In the genomic region with DNA sequence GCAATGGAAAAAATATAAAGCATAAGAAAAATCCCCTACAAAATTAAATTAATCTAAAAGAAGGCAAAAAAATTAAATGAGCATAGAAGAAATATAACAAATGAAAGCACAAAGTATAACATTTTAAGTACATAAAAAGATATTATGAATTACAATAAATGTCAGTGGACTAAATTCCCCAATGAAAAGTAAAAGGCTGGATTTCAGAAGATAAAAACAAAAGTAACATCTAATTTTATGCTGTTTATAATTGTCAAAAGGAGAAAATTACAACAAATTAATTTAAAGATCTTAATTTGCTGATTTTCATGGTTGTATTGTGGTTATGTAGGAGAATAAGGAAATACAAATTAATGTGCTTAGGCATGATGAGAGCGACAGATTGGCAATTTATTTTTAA, we compare ENCODE assay signal across 35 cellular contexts.
"Had no signal": no experiment of that assay in that cellular context is flagged by ENCODE, and none has a peak within 500 bp of the region (broad histone marks: within the 10 kb centered on the region; RNA-seq: fewer than 3 reads in every experiment).

No MANE protein-coding gene starts in this region.

- H3K36me3 ChIP-seq: adrenal gland, brain microvascular endothelial cell, breast epithelium had no signal

- H3K27ac Mint-ChIP-seq: activated B cell treated with CpG ODN at 0.5 μM for 24 hours; activated CD4-positive, alpha-beta memory T cell treated with anti-CD3 and anti-CD28 coated beads for 36 hours; activated CD4-positive, alpha-beta T cell treated with anti-CD3 and anti-CD28 coated beads, Interleukin-2, amount 10 ng/mL, durations not matched to agents 24 days and 14 days; activated CD8-positive, alpha-beta T cell treated with anti-CD3 and anti-CD28 coated beads for 36 hours; activated naive CD4-positive, alpha-beta T cell treated with anti-CD3 and anti-CD28 coated beads for 36 hours; activated naive CD4-positive, alpha-beta T cell treated with anti-CD3 and anti-CD28 coated beads, Interleukin-2, amount 50 U/mL, for 72 hours; activated naive CD8-positive, alpha-beta T cell treated with anti-CD3 and anti-CD28 coated beads for 36 hours; activated T-helper 17 cell treated with anti-CD3 and anti-CD28 coated beads, Interleukin-2, amount 50 U/mL, for 72 hours; T-helper 1 cell treated with Interleukin-12 subunit alpha and Interleukin-12 subunit beta and Interleukin-4 antibody, amounts not matched to agents 30 μg/mL and 1 μg/mL, for 36 hours; T-helper 2 cell treated with Interferon-gamma antibody and Interleukin-4, amounts not matched to agents 5 μg/mL and 100 μg/mL, for 36 hours had no signal

- H3K4me1 ChIP-seq: adrenal gland, body of pancreas, breast epithelium had no signal

- H3K4me3 Mint-ChIP-seq: activated B cell treated with CpG ODN at 0.5 μM for 24 hours; activated CD4-positive, alpha-beta memory T cell treated with anti-CD3 and anti-CD28 coated beads for 36 hours; activated CD4-positive, alpha-beta T cell treated with anti-CD3 and anti-CD28 coated beads, Interleukin-2, amount 10 ng/mL, durations not matched to agents 24 days and 14 days; activated CD8-positive, alpha-beta T cell treated with anti-CD3 and anti-CD28 coated beads for 36 hours; activated naive CD4-positive, alpha-beta T cell treated with anti-CD3 and anti-CD28 coated beads for 36 hours; activated naive CD8-positive, alpha-beta T cell treated with anti-CD3 and anti-CD28 coated beads for 36 hours; activated T-helper 17 cell treated with anti-CD3 and anti-CD28 coated beads, Interleukin-2, amount 50 U/mL, for 72 hours; T-helper 1 cell treated with Interleukin-12 subunit alpha and Interleukin-12 subunit beta and Interleukin-4 antibody, amounts not matched to agents 30 μg/mL and 1 μg/mL, for 36 hours; T-helper 2 cell treated with Interferon-gamma antibody and Interleukin-4, amounts not matched to agents 5 μg/mL and 100 μg/mL, for 36 hours had no signal

- H3K9me3 ChIP-seq: adrenal gland, body of pancreas had no signal

- H3K4me3 ChIP-seq: adrenal gland, body of pancreas, breast epithelium had no signal

- H3K36me3 Mint-ChIP-seq: activated CD4-positive, alpha-beta memory T cell treated with anti-CD3 and anti-CD28 coated beads for 36 hours; activated naive CD4-positive, alpha-beta T cell treated with anti-CD3 and anti-CD28 coated beads, Interleukin-2, amount 50 U/mL, for 72 hours; activated naive CD8-positive, alpha-beta T cell treated with anti-CD3 and anti-CD28 coated beads for 36 hours had no signal

- H3K9me3 Mint-ChIP-seq: activated CD8-positive, alpha-beta T cell treated with anti-CD3 and anti-CD28 coated beads for 36 hours; T-helper 1 cell treated with Interleukin-12 subunit alpha and Interleukin-12 subunit beta and Interleukin-4 antibody, amounts not matched to agents 30 μg/mL and 1 μg/mL, for 36 hours; T-helper 2 cell treated with Interferon-gamma antibody and Interleukin-4, amounts not matched to agents 5 μg/mL and 100 μg/mL, for 36 hours had no signal

- H3K27me3 ChIP-seq: adrenal gland, body of pancreas, brain microvascular endothelial cell, breast epithelium had no signal

- H3K4me1 Mint-ChIP-seq: activated B cell treated with CpG ODN at 0.5 μM for 24 hours; activated CD4-positive, alpha-beta T cell treated with anti-CD3 and anti-CD28 coated beads, Interleukin-2, amount 10 ng/mL, durations not matched to agents 24 days and 14 days; activated naive CD8-positive, alpha-beta T cell treated with anti-CD3 and anti-CD28 coated beads for 36 hours; activated T-helper 17 cell treated with anti-CD3 and anti-CD28 coated beads, Interleukin-2, amount 50 U/mL, for 72 hours had no signal

- ATAC-seq: activated CD8-positive, alpha-beta T cell treated with anti-CD3 and anti-CD28 coated beads for 36 hours; activated naive CD4-positive, alpha-beta T cell treated with anti-CD3 and anti-CD28 coated beads, Interleukin-2, amount 50 U/mL, for 72 hours; activated T-helper 17 cell treated with anti-CD3 and anti-CD28 coated beads, Interleukin-2, amount 50 U/mL, for 72 hours; body of pancreas had no signal

- H3K27ac ChIP-seq: adrenal gland, body of pancreas, brain microvascular endothelial cell, breast epithelium, VCaP had no signal

- FAIRE-seq: astrocyte, TTC549 had no signal

- DNase-seq: activated B cell treated with CpG ODN at 0.5 μM for 24 hours; activated CD4-positive, alpha-beta memory T cell treated with anti-CD3 and anti-CD28 coated beads for 36 hours; activated CD4-positive, alpha-beta T cell treated with anti-CD3 and anti-CD28 coated beads for 4 hours; activated CD4-positive, alpha-beta T cell treated with anti-CD3 and anti-CD28 coated beads, Interleukin-2, amount 10 ng/mL, durations not matched to agents 24 days and 14 days; activated CD4-positive, alpha-beta T cell treated with anti-CD3 and anti-CD28 coated beads, Interleukin-2, amount 50 U/mL, for 1 hour; activated CD4-positive, alpha-beta T cell treated with anti-CD3 and anti-CD28 coated beads, Interleukin-2, amount 50 U/mL, for 4 hours; activated CD4-positive, CD25-positive, alpha-beta regulatory T cell treated with anti-CD3 and anti-CD28 coated beads, Interleukin-2, amount 50 U/mL, for 72 hours; activated CD8-positive, alpha-beta memory T cell treated with anti-CD3 and anti-CD28 coated beads, Interleukin-2, amount 50 U/mL, for 4 hours; activated CD8-positive, alpha-beta T cell treated with anti-CD3 and anti-CD28 coated beads for 36 hours; activated effector memory CD4-positive, alpha-beta T cell treated with anti-CD3 and anti-CD28 coated beads, Interleukin-2, amount 50 U/mL, for 16 hours; activated gamma-delta T cell treated with Interleukin-2 at 50 U/mL for 16 hours; activated naive CD4-positive, alpha-beta T cell; activated naive CD4-positive, alpha-beta T cell treated with anti-CD3 and anti-CD28 coated beads for 36 hours; activated naive CD4-positive, alpha-beta T cell treated with anti-CD3 and anti-CD28 coated beads, Interleukin-2, amount 50 U/mL, for 16 hours; activated naive CD8-positive, alpha-beta T cell treated with anti-CD3 and anti-CD28 coated beads for 36 hours; activated T-cell treated with anti-CD3 and anti-CD28 coated beads for 4 hours; activated T-cell treated with anti-CD3 and anti-CD28 coated beads, Interleukin-2, amount 50 U/mL, for 1 hour; activated T-cell treated with anti-CD3 and anti-CD28 coated beads, Interleukin-2, amount 50 U/mL, for 48 hours; adrenal gland; amniotic stem cell; aorta; body of pancreas; brain microvascular endothelial cell; central memory CD4-positive, alpha-beta T cell; T-helper 1 cell; T-helper 2 cell; T-helper 9 cell had no signal
